ENCODE assay signal across 21 cellular contexts in the genomic region with DNA sequence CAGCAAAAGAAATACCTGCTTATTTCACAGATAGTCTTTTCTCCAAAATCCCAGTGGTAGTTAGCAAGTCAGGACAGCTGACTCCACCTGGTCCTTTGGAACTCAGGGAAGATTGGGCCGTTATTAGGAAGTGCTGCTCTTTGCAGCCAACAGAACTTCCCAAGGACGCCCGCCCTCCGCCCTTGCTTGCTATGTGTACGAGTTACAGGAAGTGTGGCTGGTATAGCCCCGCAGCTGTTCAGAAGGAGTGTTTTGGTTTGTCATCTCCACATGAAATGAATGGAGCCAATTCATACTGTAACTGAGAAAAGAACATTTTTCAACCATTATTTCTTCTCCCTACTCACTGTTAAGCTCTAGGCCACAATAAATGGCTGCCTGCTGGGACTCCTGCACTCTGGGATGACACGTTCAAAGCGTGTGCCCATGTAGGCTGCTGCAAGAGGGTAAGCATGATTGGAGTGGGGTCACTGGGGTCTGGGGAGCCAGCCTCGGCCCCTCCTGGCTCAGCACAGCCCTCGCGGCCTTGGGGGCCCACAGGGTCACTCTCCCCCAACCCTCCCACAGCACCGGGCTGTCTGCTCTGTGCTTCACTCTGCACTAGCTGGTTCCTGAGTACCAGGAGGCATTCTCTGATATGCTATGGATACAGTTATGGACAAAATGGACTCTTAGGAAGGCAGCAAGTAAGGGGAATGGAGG.
A peak's percentile ranks its signal among the peaks of the same experiment; 100 is the strongest.
DNase-seq lines count a peak whose midpoint lies in the region; ATAC-seq and TF ChIP-seq lines count a peak whose summit lies in the region.
"Had no signal": no experiment of that assay in that cellular context is flagged by ENCODE, and none has a peak within 500 bp of the region (broad histone marks: within the 10 kb centered on the region; RNA-seq: fewer than 3 reads in every experiment).

No MANE protein-coding gene starts in this region.

- H3K27ac ChIP-seq in right atrium auricular region: no peak overlapping the region
- H3K27ac ChIP-seq in right cardiac atrium (ENCODE audit: low read length): no peak overlapping the region
- H3K27ac ChIP-seq: GM23248 had no signal

- DNase-seq in right atrium auricular region (ENCODE audit: low spot score) (peak; percentile 48), right cardiac atrium (no peak), foreskin melanocyte (peak; percentile 50), posterior vena cava (ENCODE audit: low spot score) (peak; percentile 58), NCI-H82 treated with DMSO at 0.1 percent for 48 hours (lab: John Stamatoyannopoulos, UW; ENCODE audit: unreplicated experiment) (no peak)
- DNase-seq: CD4-positive, CD25-positive, alpha-beta regulatory T cell; DMS79; GM23248; H9; HFFc6; NCI-H1092 treated with DMSO at 0.1 percent for 48 hours; NCI-H146; NCI-H2029; NCI-H2227 treated with DMSO at 0.1 percent for 48 hours; NCI-H510A treated with DMSO at 0.1 percent for 48 hours; NCI-H748 treated with DMSO at 0.1 percent for 48 hours; NK-92 treated with Interleukin-12 subunit alpha and Interleukin-12 subunit beta, amount 100 ng/mL, for 24 hours had no signal

- H3K4me1 ChIP-seq in right atrium auricular region (no peaks in the 10 kb centered on the region), right cardiac atrium (ENCODE audit: control insufficient read depth, insufficient read depth, low read length) (no peaks in the 10 kb centered on the region)

- ATAC-seq in right cardiac atrium: no peak
- ATAC-seq in GM21515 (IDR thresholded peaks at IDR 0.05; ENCODE audit: unreplicated experiment): no peak
- ATAC-seq in HG02798 (IDR thresholded peaks at IDR 0.05; ENCODE audit: poor library complexity, unreplicated experiment): no peak
- ATAC-seq: GM12878, K562 had no signal

- no peaks in the 10 kb centered on the region for H3K36me3 ChIP-seq in right atrium auricular region

- H3K4me3 ChIP-seq in right atrium auricular region (no peak overlapping the region), right cardiac atrium (ENCODE audit: low read length) (no peak overlapping the region)
- H3K4me3 ChIP-seq: GM12878, GM23248, K562 had no signal

- H3K9me3 ChIP-seq in right atrium auricular region (peaks cover 0 to 10% of the 10 kb centered on the region in 2 donors), right cardiac atrium (ENCODE audit: control insufficient read depth, low read length) (no peaks in the 10 kb centered on the region)

- intact Hi-C loops in right cardiac atrium (cut with DNase I) (no loop called here), posterior vena cava (cut with DNase I) (no loop called here)

- 74% methylated on average over 12 of the region's 12 CpGs for WGBS in right cardiac atrium

- TF ChIP-seq CTCF in right atrium auricular region (IDR thresholded peaks at IDR 0.05): no peak

- H3K27me3 ChIP-seq in right atrium auricular region (no peaks in the 10 kb centered on the region), right cardiac atrium (ENCODE audit: control insufficient read depth, insufficient read depth) (no peaks in the 10 kb centered on the region)

Comparison
In these comparisons a context has a peak if more than half of its experiments do, and no peak if none do; other contexts are left out.
1. DNase-seq: peak in right atrium auricular region (single experiment), foreskin melanocyte (single experiment) and posterior vena cava (single experiment); none in right cardiac atrium (0 of 3) and NCI-H82 treated with DMSO at 0.1 percent for 48 hours (single experiment).